In genomic region chr4:139084425-139085093, GRCh38 we compare ENCODE assay signal across 1 cellular context.
TF ChIP-seq lines count a peak whose summit lies in the region.

No MANE protein-coding gene starts in this region.

TF ChIP-seq in K562, 482 proteins besides CTCF, POLR2A, EP300 and RAD21 (continued from another document):
- TF ChIP-seq ZMIZ1 (IDR thresholded peaks at IDR 0.05; ENCODE audit: low read depth in 2 of 2, low read length in 2 of 2) = 0 out of 4 replicates have a peak, but pooled peaks of 1 of the 2 experiments have one; percentile 8
- TF ChIP-seq ZBTB49 (CRISPR knock-in tag; IDR thresholded peaks at IDR 0.05; ENCODE audit: borderline replicate concordance) = no peak
- no peak for TF ChIP-seq MAFG (tag; conservative IDR thresholded peaks at IDR 0.05)
- no peak for TF ChIP-seq XRCC5 (IDR thresholded peaks at IDR 0.05; ENCODE audit: low read depth, low read length)
- TF ChIP-seq ZNF133 (CRISPR knock-in tag; IDR thresholded peaks at IDR 0.05) = no peak
- no peak for TF ChIP-seq ERF (CRISPR knock-in tag; IDR thresholded peaks at IDR 0.05)
- no peak for TF ChIP-seq CSDE1 (IDR thresholded peaks at IDR 0.05)
- TF ChIP-seq, protein P1, sequence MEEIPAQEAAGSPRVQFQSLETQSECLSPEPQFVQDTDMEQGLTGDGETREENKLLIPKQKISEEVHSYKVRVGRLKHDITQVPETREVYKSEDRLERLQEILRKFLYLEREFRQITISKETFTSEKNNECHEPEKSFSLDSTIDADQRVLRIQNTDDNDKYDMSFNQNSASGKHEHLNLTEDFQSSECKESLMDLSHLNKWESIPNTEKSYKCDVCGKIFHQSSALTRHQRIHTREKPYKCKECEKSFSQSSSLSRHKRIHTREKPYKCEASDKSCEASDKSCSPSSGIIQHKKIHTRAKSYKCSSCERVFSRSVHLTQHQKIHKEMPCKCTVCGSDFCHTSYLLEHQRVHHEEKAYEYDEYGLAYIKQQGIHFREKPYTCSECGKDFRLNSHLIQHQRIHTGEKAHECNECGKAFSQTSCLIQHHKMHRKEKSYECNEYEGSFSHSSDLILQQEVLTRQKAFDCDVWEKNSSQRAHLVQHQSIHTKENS (CRISPR knock-in tag; IDR thresholded peaks at IDR 0.05) = no peak
- peak in 1 of 3 experiments; percentile 70; a peak in 2 of 6 replicates for TF ChIP-seq ZBTB11 (CRISPR knock-in tag; IDR thresholded peaks at IDR 0.05)
- TF ChIP-seq, protein P2, sequence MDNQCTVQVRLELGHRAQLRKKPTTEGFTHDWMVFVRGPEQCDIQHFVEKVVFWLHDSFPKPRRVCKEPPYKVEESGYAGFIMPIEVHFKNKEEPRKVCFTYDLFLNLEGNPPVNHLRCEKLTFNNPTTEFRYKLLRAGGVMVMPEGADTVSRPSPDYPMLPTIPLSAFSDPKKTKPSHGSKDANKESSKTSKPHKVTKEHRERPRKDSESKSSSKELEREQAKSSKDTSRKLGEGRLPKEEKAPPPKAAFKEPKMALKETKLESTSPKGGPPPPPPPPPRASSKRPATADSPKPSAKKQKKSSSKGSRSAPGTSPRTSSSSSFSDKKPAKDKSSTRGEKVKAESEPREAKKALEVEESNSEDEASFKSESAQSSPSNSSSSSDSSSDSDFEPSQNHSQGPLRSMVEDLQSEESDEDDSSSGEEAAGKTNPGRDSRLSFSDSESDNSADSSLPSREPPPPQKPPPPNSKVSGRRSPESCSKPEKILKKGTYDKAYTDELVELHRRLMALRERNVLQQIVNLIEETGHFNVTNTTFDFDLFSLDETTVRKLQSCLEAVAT (IDR thresholded peaks at IDR 0.05) = no peak
- TF ChIP-seq ZNF24 (IDR thresholded peaks at IDR 0.05) = no peak
- no peak for TF ChIP-seq RFX7 (CRISPR knock-in tag; IDR thresholded peaks at IDR 0.05)
- TF ChIP-seq, protein P3, sequence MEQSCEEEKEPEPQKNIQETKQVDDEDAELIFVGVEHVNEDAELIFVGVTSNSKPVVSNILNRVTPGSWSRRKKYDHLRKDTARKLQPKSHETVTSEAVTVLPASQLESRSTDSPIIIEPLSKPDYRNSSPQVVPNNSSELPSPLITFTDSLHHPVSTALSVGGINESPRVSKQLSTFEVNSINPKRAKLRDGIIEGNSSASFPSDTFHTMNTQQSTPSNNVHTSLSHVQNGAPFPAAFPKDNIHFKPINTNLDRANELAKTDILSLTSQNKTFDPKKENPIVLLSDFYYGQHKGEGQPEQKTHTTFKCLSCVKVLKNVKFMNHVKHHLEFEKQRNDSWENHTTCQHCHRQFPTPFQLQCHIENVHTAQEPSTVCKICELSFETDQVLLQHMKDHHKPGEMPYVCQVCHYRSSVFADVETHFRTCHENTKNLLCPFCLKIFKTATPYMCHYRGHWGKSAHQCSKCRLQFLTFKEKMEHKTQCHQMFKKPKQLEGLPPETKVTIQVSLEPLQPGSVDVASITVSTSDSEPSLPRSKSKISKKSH (CRISPR knock-in tag; IDR thresholded peaks at IDR 0.05) = no peak
- no peak; the same call in 1 of the 2 replicates for TF ChIP-seq SMAD4 (CRISPR knock-in tag; conservative IDR thresholded peaks at IDR 0.05)
- TF ChIP-seq YY1 (IDR thresholded peaks at IDR 0.05; ENCODE audit: borderline replicate concordance in 1 of 3, control insufficient read depth in 1 of 3, extremely low read depth in 1 of 3, insufficient read depth in 3 of 3, insufficient read length in 1 of 3, insufficient replicate concordance in 2 of 3, low read depth in 1 of 3, low read length in 2 of 3) = no peak
- TF ChIP-seq CBX2 (IDR thresholded peaks at IDR 0.05; ENCODE audit: insufficient read depth, low read length, poor library complexity, severe bottlenecking) = no peak
- TF ChIP-seq RBM15 (IDR thresholded peaks at IDR 0.05; ENCODE audit: insufficient read depth, low read length) = no peak
- no peak for TF ChIP-seq ESRRA (IDR thresholded peaks at IDR 0.05; ENCODE audit: borderline replicate concordance, low read depth)
- TF ChIP-seq PHB2 (IDR thresholded peaks at IDR 0.05; ENCODE audit: low read depth) = no peak
